ENCODE assay signal across 26 cellular contexts in the genomic region with DNA sequence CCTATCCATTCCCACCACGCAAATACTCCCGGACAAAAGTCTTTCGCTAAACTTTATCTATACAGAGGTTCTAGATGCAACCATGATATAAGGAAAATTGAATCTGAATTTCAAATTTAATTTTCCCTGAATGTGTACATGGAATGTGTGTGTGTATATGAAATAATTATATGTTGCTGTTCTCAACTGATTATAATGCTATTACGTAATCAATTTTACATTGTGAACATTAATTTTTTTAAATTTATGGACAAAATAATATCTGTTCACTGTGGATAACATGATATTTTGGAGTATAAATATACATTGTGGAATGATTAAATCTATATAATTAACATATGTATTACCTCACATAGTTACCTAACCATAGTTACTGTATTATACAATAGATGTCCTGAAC.
"Had no signal": no experiment of that assay in that cellular context is flagged by ENCODE, and none has a peak within 500 bp of the region (broad histone marks: within the 10 kb centered on the region; RNA-seq: fewer than 3 reads in every experiment).

No MANE protein-coding gene starts in this region.

- H3K9me3 ChIP-seq: colonic mucosa, esophagus muscularis mucosa, gastroesophageal sphincter, lower lobe of right lung, mucosa of descending colon had no signal

- H3K4me2 ChIP-seq: hepatocyte had no signal

- H2AFZ ChIP-seq: hepatocyte had no signal

- DNase-seq: colonic mucosa; cortex of kidney; effector CD8-positive, alpha-beta T cell; effector memory CD8-positive, alpha-beta T cell; endodermal cell; erythroblast; foreskin keratinocyte; heart left ventricle; hypothalamus; immature natural killer cell; islet precursor cell; kidney; kidney glomerular epithelial cell; left colon; left lung; left ventricle myocardium superior; lower lobe of right lung; mesenchymal stem cell; mucosa of descending colon; naive B cell had no signal

- H3K36me3 ChIP-seq: colonic mucosa, esophagus muscularis mucosa, gastroesophageal sphincter, heart left ventricle, left lung, lower lobe of right lung had no signal

- H3K27ac ChIP-seq: colonic mucosa, epithelial cell of prostate, esophagus muscularis mucosa, foreskin keratinocyte, gastroesophageal sphincter, heart left ventricle, hepatocyte, left lung, lower lobe of right lung had no signal

- H3K4me1 ChIP-seq: colonic mucosa, esophagus muscularis mucosa, gastroesophageal sphincter, heart left ventricle, left lung, lower lobe of right lung had no signal

- FAIRE-seq: endometrium, frontal cortex, kidney had no signal

- H3K27me3 ChIP-seq: colonic mucosa, esophagus muscularis mucosa, foreskin keratinocyte, gastroesophageal sphincter, heart left ventricle, hepatocyte, left lung had no signal

- ATAC-seq: effector memory CD8-positive, alpha-beta T cell; foreskin keratinocyte; gastroesophageal sphincter; heart left ventricle; left colon; left lung; left ventricle myocardium superior; lower lobe of right lung; mucosa of descending colon had no signal

- H3K79me2 ChIP-seq: hepatocyte had no signal

- H3K4me3 ChIP-seq: colonic mucosa, esophagus muscularis mucosa, gastroesophageal sphincter, heart left ventricle, hepatocyte, left lung, lower lobe of right lung, mucosa of descending colon had no signal
